In genomic region chr15:55873024-55873745, GRCh38 we compare ENCODE assay signal across 18 cellular contexts.
DNase-seq lines count a peak whose midpoint lies in the region; ATAC-seq and TF ChIP-seq lines count a peak whose summit lies in the region.
"Had no signal": no experiment of that assay in that cellular context is flagged by ENCODE, and none has a peak within 500 bp of the region (broad histone marks: within the 10 kb centered on the region; RNA-seq: fewer than 3 reads in every experiment).

No MANE protein-coding gene starts in this region.

- H3K27ac Mint-ChIP-seq in HFFc6: 0 out of 2 replicates have a peak overlapping the region, but pooled peaks have one; percentile 10
- H3K27ac Mint-ChIP-seq: B cell had no signal

- no peaks in the 10 kb centered on the region for H3K9me3 ChIP-seq in thoracic aorta
- H3K9me3 ChIP-seq: colonic mucosa, SJSA1, stomach had no signal

- H3K36me3 ChIP-seq in thoracic aorta: no peaks in the 10 kb centered on the region
- H3K36me3 ChIP-seq: colonic mucosa, right atrium auricular region had no signal

- no peaks in the 10 kb centered on the region for H3K9me3 Mint-ChIP-seq in HFFc6

- peak overlapping the region; percentile 62 for H3K4me3 ChIP-seq in thoracic aorta
- H3K4me3 ChIP-seq: colonic mucosa, GM23248, right atrium auricular region, SJSA1, stomach had no signal

- H3K4me1 ChIP-seq in thoracic aorta (ENCODE audit: control insufficient read depth in 1 of 2, low read depth in 2 of 2): peaks cover 0 to 27% of the 10 kb centered on the region in 2 donors

- H3K4me1 Mint-ChIP-seq in HFFc6 (ENCODE audit: low read depth): peaks cover 29% of the 10 kb centered on the region
- H3K4me1 Mint-ChIP-seq: B cell had no signal

- H3K27ac ChIP-seq in thoracic aorta: peak overlapping the region; percentile 56 to 61
- H3K27ac ChIP-seq: colonic mucosa, epithelial cell of prostate, GM23248, right atrium auricular region, SJSA1, stomach had no signal

- no peak overlapping the region for H3K4me3 Mint-ChIP-seq in HFFc6
- H3K4me3 Mint-ChIP-seq: B cell had no signal

- no peak for TF ChIP-seq CTCF in HFFc6 (IDR thresholded peaks at IDR 0.05)
- TF ChIP-seq CTCF in thoracic aorta (IDR thresholded peaks at IDR 0.05): no peak

- H3K27me3 Mint-ChIP-seq in HFFc6 (ENCODE audit: insufficient read depth): no peaks in the 10 kb centered on the region; the same call in 1 of the 2 replicates
- H3K27me3 Mint-ChIP-seq: B cell had no signal

- ATAC-seq in thoracic aorta (ENCODE audit: insufficient number of reproducible peaks, low FRiP score, low read depth) (no peak), GM18520 (IDR thresholded peaks at IDR 0.05; ENCODE audit: unreplicated experiment) (no peak), HG03280 (IDR thresholded peaks at IDR 0.05; ENCODE audit: unreplicated experiment) (no peak)

- DNase-seq in HFFc6 (no peak), astrocyte of the hippocampus (ENCODE audit: low read depth, low spot score) (peak; percentile 26), left kidney (ENCODE audit: low read depth, low spot score) (peak; percentile 26), thoracic aorta (ENCODE audit: low spot score) (no peak)
- no peak for DNase-seq in effector CD4-positive, alpha-beta T cell
- DNase-seq: activated effector memory CD4-positive, alpha-beta T cell treated with anti-CD3 and anti-CD28 coated beads, Interleukin-2, amount 50 U/mL, for 16 hours; colonic mucosa; GM23248; NCI-H2081; NCI-H524 treated with DMSO at 0.1 percent for 48 hours; stomach; T-helper 9 cell had no signal

- no peaks in the 10 kb centered on the region for H3K27me3 ChIP-seq in thoracic aorta (replicated peaks; ENCODE audit: insufficient read depth)
- H3K27me3 ChIP-seq: colonic mucosa, right atrium auricular region, SJSA1, stomach had no signal

- H3K36me3 Mint-ChIP-seq in HFFc6 (ENCODE audit: low read depth): peaks cover 24% of the 10 kb centered on the region

Comparison
In these comparisons a context has a peak if more than half of its experiments do, and no peak if none do; other contexts are left out.
1. DNase-seq: peak in astrocyte of the hippocampus (single experiment) and left kidney (single experiment); none in HFFc6 (single experiment), thoracic aorta (single experiment) and effector CD4-positive, alpha-beta T cell (single experiment).